Comparison of ENCODE assay signal across 1 cellular context in the genomic region with DNA sequence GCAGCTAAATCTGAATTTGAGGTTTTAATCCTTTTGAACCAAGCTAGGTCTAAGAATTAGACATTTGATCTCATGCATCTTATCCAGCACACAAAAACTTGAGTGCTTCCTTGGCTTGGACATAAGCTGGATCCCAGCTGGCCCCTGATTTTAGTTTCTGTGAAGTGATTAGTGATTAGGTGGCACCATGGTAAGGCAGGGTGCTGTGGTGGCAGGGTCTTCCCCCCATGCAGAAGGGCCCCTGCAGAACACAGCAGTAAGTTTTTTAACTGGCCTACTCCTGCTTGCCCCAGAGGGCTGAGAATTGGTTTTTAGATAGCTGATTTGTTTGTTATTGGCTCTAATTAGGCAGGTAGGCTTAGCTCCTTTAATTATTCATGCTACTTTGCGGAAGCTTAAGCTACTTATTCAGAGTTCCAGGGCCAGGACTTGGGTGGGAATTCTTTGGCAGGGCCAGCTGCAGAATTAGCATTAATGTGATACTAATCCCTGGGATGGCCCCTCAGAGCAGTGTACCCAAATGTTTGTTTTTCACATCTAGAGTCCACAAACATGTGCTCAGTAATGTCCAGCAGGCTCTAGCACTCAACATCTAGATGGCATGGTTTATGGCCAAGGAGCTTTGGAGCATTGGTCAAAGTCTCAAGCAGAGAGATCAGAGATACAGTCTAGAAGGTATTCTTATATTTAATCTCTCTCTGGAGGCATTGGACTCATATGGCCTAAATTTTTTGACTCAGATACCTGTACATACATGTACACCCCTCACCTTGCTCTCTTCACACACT.
TF ChIP-seq lines count a peak whose summit lies in the region.

No MANE protein-coding gene starts in this region.

TF ChIP-seq in WTC11, 78 proteins besides CTCF, POLR2A, EP300 and RAD21 (continued from another document):
- TF ChIP-seq ESRRA (CRISPR knock-in tag; IDR thresholded peaks at IDR 0.05; ENCODE audit: borderline replicate concordance): no peak
- no peak for TF ChIP-seq PREB (CRISPR knock-in tag; IDR thresholded peaks at IDR 0.05; ENCODE audit: borderline replicate concordance)
- no peak for TF ChIP-seq TCF7 (CRISPR knock-in tag; IDR thresholded peaks at IDR 0.05; ENCODE audit: low read depth)
- no peak for TF ChIP-seq ZNF121 (CRISPR knock-in tag; IDR thresholded peaks at IDR 0.05)
- no peak for TF ChIP-seq MAX (CRISPR knock-in tag; IDR thresholded peaks at IDR 0.05)
- TF ChIP-seq CBFB (CRISPR knock-in tag; IDR thresholded peaks at IDR 0.05; ENCODE audit: low read depth): no peak
- TF ChIP-seq ZMAT4 (CRISPR knock-in tag; IDR thresholded peaks at IDR 0.05): no peak
- no peak for TF ChIP-seq IRF1 (CRISPR knock-in tag; IDR thresholded peaks at IDR 0.05)
- no peak for TF ChIP-seq ZNF219 (CRISPR knock-in tag; IDR thresholded peaks at IDR 0.05; ENCODE audit: borderline replicate concordance)
- TF ChIP-seq TEAD1 (CRISPR knock-in tag; IDR thresholded peaks at IDR 0.05): no peak
- no peak for TF ChIP-seq ZNF281 (CRISPR knock-in tag; IDR thresholded peaks at IDR 0.05)
- TF ChIP-seq, protein P1, sequence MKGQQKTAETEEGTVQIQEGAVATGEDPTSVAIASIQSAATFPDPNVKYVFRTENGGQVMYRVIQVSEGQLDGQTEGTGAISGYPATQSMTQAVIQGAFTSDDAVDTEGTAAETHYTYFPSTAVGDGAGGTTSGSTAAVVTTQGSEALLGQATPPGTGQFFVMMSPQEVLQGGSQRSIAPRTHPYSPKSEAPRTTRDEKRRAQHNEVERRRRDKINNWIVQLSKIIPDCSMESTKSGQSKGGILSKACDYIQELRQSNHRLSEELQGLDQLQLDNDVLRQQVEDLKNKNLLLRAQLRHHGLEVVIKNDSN (CRISPR knock-in tag; IDR thresholded peaks at IDR 0.05): no peak
- TF ChIP-seq CDX4 (CRISPR knock-in tag; IDR thresholded peaks at IDR 0.05; ENCODE audit: borderline replicate concordance): no peak
- TF ChIP-seq ETV6 (CRISPR knock-in tag; IDR thresholded peaks at IDR 0.05): no peak
- no peak for TF ChIP-seq CREB1 (CRISPR knock-in tag; IDR thresholded peaks at IDR 0.05)
